Comparison of ENCODE assay signal across 15 cellular contexts in genomic region chr5:124341066-124341943, GRCh38.
A peak's percentile ranks its signal among the peaks of the same experiment; 100 is the strongest.
DNase-seq lines count a peak whose midpoint lies in the region; ATAC-seq and TF ChIP-seq lines count a peak whose summit lies in the region.
"Had no signal": no experiment of that assay in that cellular context is flagged by ENCODE, and none has a peak within 500 bp of the region (broad histone marks: within the 10 kb centered on the region; RNA-seq: fewer than 3 reads in every experiment).

No MANE protein-coding gene starts in this region.

- H3K9me3 Mint-ChIP-seq in CD4-positive, alpha-beta memory T cell = peaks cover 0 to 7% (median 0%) of the 10 kb centered on the region in 8 donors
- H3K9me3 Mint-ChIP-seq: activated naive CD8-positive, alpha-beta T cell treated with anti-CD3 and anti-CD28 coated beads for 36 hours had no signal

- WGBS in stomach, 5 donors = 58 to 69% (median 61%) methylated on average over 9 of the region's 9 CpGs

- H3K27ac ChIP-seq in stomach = peak overlapping the region in 3 of 5 donors; percentile 21 to 45 (median 27)
- no peak overlapping the region for H3K27ac ChIP-seq in CD4-positive, alpha-beta memory T cell (ENCODE audit: low read depth, low read length)

- peak; percentile 45 for DNase-seq in adipocyte (ENCODE audit: low read depth)
- DNase-seq in left ventricle myocardium superior = no peak
- no peak for DNase-seq in stomach
- no peak for DNase-seq in NOMO-1 treated with dmso at 0.1 percent for 144 hours (lab: John Stamatoyannopoulos, UW; ENCODE audit: unreplicated experiment)
- DNase-seq in DMS79 (lab: John Stamatoyannopoulos, UW) = no peak
- DNase-seq in AG08395 (ENCODE audit: low spot score) = no peak
- DNase-seq in CD4-positive, alpha-beta memory T cell = no peak
- DNase-seq: activated naive CD8-positive, alpha-beta T cell treated with anti-CD3 and anti-CD28 coated beads for 36 hours; cortex of kidney; DND-41; NCI-H1436 treated with DMSO at 0.1 percent for 48 hours; NCI-H526 had no signal

- H3K36me3 Mint-ChIP-seq in CD4-positive, alpha-beta memory T cell = no peaks in the 10 kb centered on the region
- H3K36me3 Mint-ChIP-seq: activated naive CD8-positive, alpha-beta T cell treated with anti-CD3 and anti-CD28 coated beads for 36 hours had no signal

- H3K4me3 Mint-ChIP-seq in CD4-positive, alpha-beta memory T cell = no peak overlapping the region
- H3K4me3 Mint-ChIP-seq: activated naive CD8-positive, alpha-beta T cell treated with anti-CD3 and anti-CD28 coated beads for 36 hours; B cell had no signal

- TF ChIP-seq EP300 in stomach (IDR thresholded peaks at IDR 0.05) = no peak

- no peak for TF ChIP-seq CTCF in stomach (IDR thresholded peaks at IDR 0.05)

- CTCF ChIA-PET in CD4-positive, alpha-beta memory T cell (lab: Charles Lee; ENCODE audit: partially characterized antibody) = no interaction called here

- peaks cover 32% of the 10 kb centered on the region for H3K4me1 ChIP-seq in adipocyte (ENCODE audit: control insufficient read depth, insufficient read depth, low read length)
- peaks cover 4 to 21% (median 19%) of the 10 kb centered on the region in 4 donors for H3K4me1 ChIP-seq in stomach
- H3K4me1 ChIP-seq in CD4-positive, alpha-beta memory T cell (ENCODE audit: insufficient read depth, low read length) = no peaks in the 10 kb centered on the region

- H3K9ac ChIP-seq in adipocyte (ENCODE audit: low read length) = peak overlapping the region; percentile 4

- peak; percentile 70 for ATAC-seq in GM18870 (IDR thresholded peaks at IDR 0.05; ENCODE audit: unreplicated experiment)
- peak; percentile 56 for ATAC-seq in left ventricle myocardium superior

- intact Hi-C loops in left ventricle myocardium superior (cut with micrococcal nuclease) = no loop called here
- intact Hi-C loops in stomach (cut with DNase I; ENCODE audit: low total_unique reads) = no loop called here
- intact Hi-C loops in CD4-positive, alpha-beta memory T cell (cut with micrococcal nuclease) = no loop called here

- POLR2A ChIA-PET in CD4-positive, alpha-beta memory T cell (lab: Charles Lee; ENCODE audit: partially characterized antibody) = no interaction called here

- no peaks in the 10 kb centered on the region for H3K4me1 Mint-ChIP-seq in CD4-positive, alpha-beta memory T cell
- H3K4me1 Mint-ChIP-seq: activated naive CD8-positive, alpha-beta T cell treated with anti-CD3 and anti-CD28 coated beads for 36 hours; B cell had no signal

- no peaks in the 10 kb centered on the region for H3K9me3 ChIP-seq in adipocyte (ENCODE audit: control insufficient read depth, low read length)
- H3K9me3 ChIP-seq in stomach = no peaks in the 10 kb centered on the region
- no peaks in the 10 kb centered on the region for H3K9me3 ChIP-seq in CD4-positive, alpha-beta memory T cell (ENCODE audit: control insufficient read depth in 1 of 2, low read length in 2 of 2)

- H3K36me3 ChIP-seq in adipocyte (ENCODE audit: control insufficient read depth, insufficient read depth, low read length, severe bottlenecking) (no peaks in the 10 kb centered on the region), stomach (no peaks in the 10 kb centered on the region)
- no peaks in the 10 kb centered on the region for H3K36me3 ChIP-seq in CD4-positive, alpha-beta memory T cell (ENCODE audit: insufficient read depth, low read length)

- H3K4me3 ChIP-seq in adipocyte (ENCODE audit: low read length) (peak overlapping the region; percentile 48), stomach (no peak overlapping the region)
- no peak overlapping the region for H3K4me3 ChIP-seq in CD4-positive, alpha-beta memory T cell (ENCODE audit: low read length in 2 of 2)
- H3K4me3 ChIP-seq: lung had no signal

- no peak overlapping the region for H3K27ac Mint-ChIP-seq in CD4-positive, alpha-beta memory T cell
- H3K27ac Mint-ChIP-seq: activated naive CD8-positive, alpha-beta T cell treated with anti-CD3 and anti-CD28 coated beads for 36 hours; B cell had no signal

- H3K27me3 ChIP-seq in adipocyte (replicated peaks; ENCODE audit: control insufficient read depth, insufficient read depth, low read length) = peaks cover 11% of the 10 kb centered on the region
- H3K27me3 ChIP-seq in stomach = no peaks in the 10 kb centered on the region
- no peaks in the 10 kb centered on the region for H3K27me3 ChIP-seq in CD4-positive, alpha-beta memory T cell (ENCODE audit: insufficient read depth, low read length)

- H3K27me3 Mint-ChIP-seq in CD4-positive, alpha-beta memory T cell = no peaks in the 10 kb centered on the region
- H3K27me3 Mint-ChIP-seq: B cell had no signal

- TF ChIP-seq POLR2A in stomach (IDR thresholded peaks at IDR 0.05) = no peak
